ENCODE assay signal across 1 cellular context in genomic region chr20:50980851-50981713, GRCh38.
A peak's percentile ranks its signal among the peaks of the same experiment; 100 is the strongest.
TF ChIP-seq lines count a peak whose summit lies in the region.

No MANE protein-coding gene starts in this region.

TF ChIP-seq in IMR-90, 13 proteins besides CTCF, POLR2A, EP300 and RAD21:
- no peak for TF ChIP-seq MXI1 (IDR thresholded peaks at IDR 0.05; ENCODE audit: borderline replicate concordance, low read depth, low read length)
- TF ChIP-seq ELK1 (IDR thresholded peaks at IDR 0.05; ENCODE audit: borderline replicate concordance, low read depth, low read length): no peak
- TF ChIP-seq BHLHE40 (IDR thresholded peaks at IDR 0.05; ENCODE audit: low read depth, low read length): no peak
- TF ChIP-seq RCOR1 (IDR thresholded peaks at IDR 0.05; ENCODE audit: insufficient replicate concordance, low read length): no peak
- TF ChIP-seq RFX5 (IDR thresholded peaks at IDR 0.05; ENCODE audit: low read depth, low read length): no peak
- TF ChIP-seq USF2 (IDR thresholded peaks at IDR 0.05; ENCODE audit: low read depth, low read length): no peak
- TF ChIP-seq NFE2L2 (IDR thresholded peaks at IDR 0.05; ENCODE audit: low read depth, low read length): no peak
- TF ChIP-seq MAZ (IDR thresholded peaks at IDR 0.05; ENCODE audit: borderline replicate concordance, low read depth, low read length): no peak
- TF ChIP-seq CHD1 (IDR thresholded peaks at IDR 0.05; ENCODE audit: low read depth, low read length): no peak
- TF ChIP-seq FOS (IDR thresholded peaks at IDR 0.05; ENCODE audit: low read depth, low read length): no peak
- peak; percentile 37; the same call in 1 of the 2 replicates for TF ChIP-seq SMC3 (IDR thresholded peaks at IDR 0.05; ENCODE audit: low read depth, low read length)
- TF ChIP-seq CEBPB (IDR thresholded peaks at IDR 0.05; ENCODE audit: low read depth, low read length): no peak
- TF ChIP-seq MAFK (IDR thresholded peaks at IDR 0.05; ENCODE audit: low read depth, low read length): peak; percentile 98
TF ChIP-seq in IMR-90: peak in this region for 2.
